Comparison of ENCODE assay signal across 1 cellular context in the genomic region with DNA sequence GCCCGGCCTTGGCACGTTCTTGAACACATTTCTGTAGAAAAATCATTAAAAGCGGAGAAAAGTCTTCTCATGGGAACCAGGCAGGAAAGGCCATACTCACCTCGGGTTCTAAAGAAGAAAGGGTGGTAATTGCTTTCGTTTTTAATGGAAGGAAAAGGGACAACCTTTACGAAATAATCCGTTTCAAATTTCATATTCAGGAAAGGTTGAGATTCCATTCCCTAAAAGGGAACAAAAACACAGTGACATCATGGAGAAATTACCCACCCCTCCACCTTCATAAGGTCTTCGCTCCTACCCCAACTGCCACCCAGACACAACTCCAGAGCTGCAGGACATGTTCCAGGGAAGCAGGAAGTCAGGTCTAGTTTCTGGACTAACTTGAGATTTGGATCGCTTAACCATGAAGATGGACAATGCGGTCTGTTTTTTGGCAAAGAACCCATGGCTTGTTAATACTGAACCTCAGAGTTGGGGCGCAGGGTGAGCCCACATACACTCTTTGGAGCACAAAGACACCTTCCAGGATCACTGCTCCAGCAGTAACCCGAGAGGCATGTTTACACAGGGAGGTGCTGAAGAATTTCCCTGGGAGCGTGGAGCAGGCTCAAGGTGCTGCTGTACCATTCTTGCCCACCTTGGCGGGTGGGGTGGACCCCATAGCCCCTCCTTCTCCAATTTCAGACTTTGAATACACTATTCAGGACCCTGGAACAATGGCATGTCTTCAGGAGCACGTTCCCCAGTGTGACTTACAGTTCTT.
TF ChIP-seq lines count a peak whose summit lies in the region.

No MANE protein-coding gene starts in this region.

TF ChIP-seq in WTC11, 78 proteins besides CTCF, POLR2A, EP300 and RAD21:
- TF ChIP-seq JAZF1 (CRISPR knock-in tag; IDR thresholded peaks at IDR 0.05) (no peak), USF2 (CRISPR knock-in tag; IDR thresholded peaks at IDR 0.05) (no peak), NR3C1 (CRISPR knock-in tag; conservative IDR thresholded peaks at IDR 0.05; ENCODE audit: low read depth) (no peak), SOX15 (CRISPR knock-in tag; IDR thresholded peaks at IDR 0.05) (no peak)
- TF ChIP-seq, protein P1, sequence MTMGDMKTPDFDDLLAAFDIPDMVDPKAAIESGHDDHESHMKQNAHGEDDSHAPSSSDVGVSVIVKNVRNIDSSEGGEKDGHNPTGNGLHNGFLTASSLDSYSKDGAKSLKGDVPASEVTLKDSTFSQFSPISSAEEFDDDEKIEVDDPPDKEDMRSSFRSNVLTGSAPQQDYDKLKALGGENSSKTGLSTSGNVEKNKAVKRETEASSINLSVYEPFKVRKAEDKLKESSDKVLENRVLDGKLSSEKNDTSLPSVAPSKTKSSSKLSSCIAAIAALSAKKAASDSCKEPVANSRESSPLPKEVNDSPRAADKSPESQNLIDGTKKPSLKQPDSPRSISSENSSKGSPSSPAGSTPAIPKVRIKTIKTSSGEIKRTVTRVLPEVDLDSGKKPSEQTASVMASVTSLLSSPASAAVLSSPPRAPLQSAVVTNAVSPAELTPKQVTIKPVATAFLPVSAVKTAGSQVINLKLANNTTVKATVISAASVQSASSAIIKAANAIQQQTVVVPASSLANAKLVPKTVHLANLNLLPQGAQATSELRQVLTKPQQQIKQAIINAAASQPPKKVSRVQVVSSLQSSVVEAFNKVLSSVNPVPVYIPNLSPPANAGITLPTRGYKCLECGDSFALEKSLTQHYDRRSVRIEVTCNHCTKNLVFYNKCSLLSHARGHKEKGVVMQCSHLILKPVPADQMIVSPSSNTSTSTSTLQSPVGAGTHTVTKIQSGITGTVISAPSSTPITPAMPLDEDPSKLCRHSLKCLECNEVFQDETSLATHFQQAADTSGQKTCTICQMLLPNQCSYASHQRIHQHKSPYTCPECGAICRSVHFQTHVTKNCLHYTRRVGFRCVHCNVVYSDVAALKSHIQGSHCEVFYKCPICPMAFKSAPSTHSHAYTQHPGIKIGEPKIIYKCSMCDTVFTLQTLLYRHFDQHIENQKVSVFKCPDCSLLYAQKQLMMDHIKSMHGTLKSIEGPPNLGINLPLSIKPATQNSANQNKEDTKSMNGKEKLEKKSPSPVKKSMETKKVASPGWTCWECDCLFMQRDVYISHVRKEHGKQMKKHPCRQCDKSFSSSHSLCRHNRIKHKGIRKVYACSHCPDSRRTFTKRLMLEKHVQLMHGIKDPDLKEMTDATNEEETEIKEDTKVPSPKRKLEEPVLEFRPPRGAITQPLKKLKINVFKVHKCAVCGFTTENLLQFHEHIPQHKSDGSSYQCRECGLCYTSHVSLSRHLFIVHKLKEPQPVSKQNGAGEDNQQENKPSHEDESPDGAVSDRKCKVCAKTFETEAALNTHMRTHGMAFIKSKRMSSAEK (CRISPR knock-in tag; IDR thresholded peaks at IDR 0.05; ENCODE audit: borderline replicate concordance) = no peak
